Comparison of ENCODE assay signal across 21 cellular contexts in the genomic region with DNA sequence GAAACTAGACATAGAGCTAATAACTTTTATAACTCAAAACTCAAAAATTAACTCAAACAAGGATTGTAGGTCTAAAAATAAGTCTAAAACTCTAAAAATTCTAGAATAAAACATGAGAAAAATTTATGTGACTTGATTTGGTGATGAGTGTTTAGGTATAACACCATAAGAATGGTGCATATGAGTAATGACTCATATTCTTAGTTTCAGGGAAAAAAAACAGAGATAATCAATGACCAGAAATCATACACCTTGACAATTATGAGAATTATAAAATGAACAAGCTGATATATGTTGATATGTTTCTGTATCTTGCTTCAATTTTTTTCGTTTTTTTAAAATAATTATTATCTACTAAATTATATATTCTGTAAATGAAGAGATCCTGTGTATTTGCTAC.
DNase-seq lines count a peak whose midpoint lies in the region; ATAC-seq and TF ChIP-seq lines count a peak whose summit lies in the region.
"Had no signal": no experiment of that assay in that cellular context is flagged by ENCODE, and none has a peak within 500 bp of the region (broad histone marks: within the 10 kb centered on the region; RNA-seq: fewer than 3 reads in every experiment).

No MANE protein-coding gene starts in this region.

- CTCF ChIA-PET in Calu3 (lab: Charles Lee), result no interaction called here

- ATAC-seq in GM18508 (IDR thresholded peaks at IDR 0.05; ENCODE audit: insufficient read depth, unreplicated experiment), result peak; percentile 64
- peak; percentile 55 for ATAC-seq in GM19452 (IDR thresholded peaks at IDR 0.05; ENCODE audit: unreplicated experiment)
- ATAC-seq in HG03135 (IDR thresholded peaks at IDR 0.05; ENCODE audit: unreplicated experiment), result peak; percentile 64
- ATAC-seq in HG03432 (IDR thresholded peaks at IDR 0.05; ENCODE audit: unreplicated experiment), result peak; percentile 54
- no peak for ATAC-seq in GM18868 (IDR thresholded peaks at IDR 0.05; ENCODE audit: unreplicated experiment)
- ATAC-seq: HCT116 had no signal

- no peak overlapping the region for H3K4me3 Mint-ChIP-seq in Calu3 (ENCODE audit: low read depth, unreplicated experiment)
- H3K4me3 Mint-ChIP-seq: CD14-positive monocyte; CD8-positive, alpha-beta memory T cell; HFFc6 had no signal

- no peaks in the 10 kb centered on the region for H3K27me3 Mint-ChIP-seq in Calu3 (ENCODE audit: unreplicated experiment)
- H3K27me3 Mint-ChIP-seq: CD8-positive, alpha-beta memory T cell had no signal

- no peak overlapping the region for H3K27ac Mint-ChIP-seq in Calu3 (ENCODE audit: unreplicated experiment)
- H3K27ac Mint-ChIP-seq: CD14-positive monocyte; CD8-positive, alpha-beta memory T cell; HFFc6 had no signal

- no peak for TF ChIP-seq CTCF in Calu3 (IDR thresholded peaks at IDR 0.05; ENCODE audit: unreplicated experiment)

- BruUV-seq in Calu3 (replicated peaks; lab: Mats Ljungman, UMichigan), result no TSS peak

- H3K9me3 Mint-ChIP-seq in Calu3 (ENCODE audit: low read depth, unreplicated experiment), result peaks cover 2% of the 10 kb centered on the region
- H3K9me3 Mint-ChIP-seq: CD14-positive monocyte had no signal

- DNase-seq in Calu3 (no peak), NCI-H2081 (lab: John Stamatoyannopoulos, UW) (no peak), D341Med (ENCODE audit: low spot score) (no peak)
- DNase-seq: 8988T; CD8-positive, alpha-beta memory T cell; COR-L47; DMS153; DMS79; GF-D8; GOT3; H7; HFFc6; Kasumi-1; KG1 had no signal

- no peaks in the 10 kb centered on the region for H3K4me1 Mint-ChIP-seq in Calu3 (ENCODE audit: low read depth, unreplicated experiment)
- H3K4me1 Mint-ChIP-seq: CD14-positive monocyte; CD8-positive, alpha-beta memory T cell had no signal

- intact Hi-C loops in Calu3 (cut with micrococcal nuclease; ENCODE audit: unreplicated experiment), result no loop called here

- H3K36me3 Mint-ChIP-seq in Calu3 (ENCODE audit: insufficient read depth, unreplicated experiment), result no peaks in the 10 kb centered on the region
- H3K36me3 Mint-ChIP-seq: CD14-positive monocyte; CD8-positive, alpha-beta memory T cell had no signal
